ENCODE assay signal across 2 cellular contexts in the genomic region with DNA sequence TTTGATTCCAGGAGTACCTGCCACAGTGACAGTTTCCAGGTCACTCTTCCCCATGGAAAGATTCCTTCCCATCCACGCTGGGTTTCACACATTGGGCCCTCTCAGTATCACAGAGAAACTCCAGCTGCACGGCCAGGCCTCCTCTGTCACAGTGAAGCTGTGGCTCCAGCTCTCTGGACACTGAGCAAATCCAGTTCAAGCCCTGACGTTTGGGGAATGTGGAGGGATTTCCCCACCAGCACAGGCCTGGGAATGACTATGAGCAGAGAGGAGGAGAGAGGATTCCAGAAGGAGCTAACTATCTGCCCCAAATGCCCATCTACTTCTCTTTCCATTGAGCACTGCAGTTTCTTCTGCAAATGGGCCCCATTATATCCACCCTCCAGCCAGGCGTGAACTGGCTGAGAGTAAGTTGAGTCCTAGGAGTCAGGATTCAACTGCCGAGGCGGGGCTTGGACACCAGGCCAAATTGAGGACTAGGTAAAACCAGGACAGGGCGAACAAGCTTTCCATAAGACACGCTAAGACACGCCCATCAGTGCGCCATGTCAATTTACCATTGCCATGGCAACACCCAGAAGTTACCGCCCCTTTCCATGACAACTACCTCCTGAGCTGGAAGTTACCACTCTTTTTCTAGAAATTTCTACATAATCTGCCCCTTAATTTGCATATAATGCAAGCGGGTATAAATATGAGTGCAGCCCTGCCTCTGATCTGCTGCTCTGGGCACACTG.
A peak's percentile ranks its signal among the peaks of the same experiment; 100 is the strongest.
TF ChIP-seq lines count a peak whose summit lies in the region.

No MANE protein-coding gene starts in this region.

TF ChIP-seq in HEK293T, 16 proteins besides CTCF, POLR2A, EP300 and RAD21:
- TF ChIP-seq NFRKB (IDR thresholded peaks at IDR 0.05) (no peak), SP1 (IDR thresholded peaks at IDR 0.05) (no peak), LEF1 (IDR thresholded peaks at IDR 0.05; ENCODE audit: borderline replicate concordance) (no peak), FOXA1 (IDR thresholded peaks at IDR 0.05) (no peak), TARDBP (IDR thresholded peaks at IDR 0.05) (no peak), ELF4 (IDR thresholded peaks at IDR 0.05) (no peak), CTBP1 (IDR thresholded peaks at IDR 0.05; ENCODE audit: borderline replicate concordance) (no peak)
- TF ChIP-seq, protein P1, sequence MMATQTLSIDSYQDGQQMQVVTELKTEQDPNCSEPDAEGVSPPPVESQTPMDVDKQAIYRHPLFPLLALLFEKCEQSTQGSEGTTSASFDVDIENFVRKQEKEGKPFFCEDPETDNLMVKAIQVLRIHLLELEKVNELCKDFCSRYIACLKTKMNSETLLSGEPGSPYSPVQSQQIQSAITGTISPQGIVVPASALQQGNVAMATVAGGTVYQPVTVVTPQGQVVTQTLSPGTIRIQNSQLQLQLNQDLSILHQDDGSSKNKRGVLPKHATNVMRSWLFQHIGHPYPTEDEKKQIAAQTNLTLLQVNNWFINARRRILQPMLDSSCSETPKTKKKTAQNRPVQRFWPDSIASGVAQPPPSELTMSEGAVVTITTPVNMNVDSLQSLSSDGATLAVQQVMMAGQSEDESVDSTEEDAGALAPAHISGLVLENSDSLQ (IDR thresholded peaks at IDR 0.05) = peak; percentile 66; the same call in 1 of the 2 replicates

TF ChIP-seq in GM12878, 131 proteins besides CTCF, POLR2A, EP300 and RAD21:
- TF ChIP-seq TCF3 (IDR thresholded peaks at IDR 0.05; ENCODE audit: borderline replicate concordance, insufficient read depth, low read depth, low read length) (no peak), BMI1 (IDR thresholded peaks at IDR 0.05; ENCODE audit: borderline replicate concordance) (0 out of 2 replicates have a peak, but pooled peaks have one; percentile 21), BCL11A (IDR thresholded peaks at IDR 0.05; ENCODE audit: low read depth, low read length) (no peak), STAT3 (IDR thresholded peaks at IDR 0.05; ENCODE audit: low read depth, low read length) (no peak), HCFC1 (IDR thresholded peaks at IDR 0.05; ENCODE audit: low read length) (no peak), MEF2A (IDR thresholded peaks at IDR 0.05; ENCODE audit: insufficient read depth, low read depth, low read length) (no peak), PAX5 (IDR thresholded peaks at IDR 0.05; ENCODE audit: borderline replicate concordance, low read depth, low read length) (no peak), ZZZ3 (IDR thresholded peaks at IDR 0.05; ENCODE audit: control insufficient read depth, insufficient read length, low read depth) (no peak), CEBPB (IDR thresholded peaks at IDR 0.05; ENCODE audit: borderline replicate concordance in 1 of 2, low read depth in 2 of 2, low read length in 2 of 2) (no peak)
- TF ChIP-seq, protein P1 (IDR thresholded peaks at IDR 0.05) = peak; percentile 81
